In the genomic region with DNA sequence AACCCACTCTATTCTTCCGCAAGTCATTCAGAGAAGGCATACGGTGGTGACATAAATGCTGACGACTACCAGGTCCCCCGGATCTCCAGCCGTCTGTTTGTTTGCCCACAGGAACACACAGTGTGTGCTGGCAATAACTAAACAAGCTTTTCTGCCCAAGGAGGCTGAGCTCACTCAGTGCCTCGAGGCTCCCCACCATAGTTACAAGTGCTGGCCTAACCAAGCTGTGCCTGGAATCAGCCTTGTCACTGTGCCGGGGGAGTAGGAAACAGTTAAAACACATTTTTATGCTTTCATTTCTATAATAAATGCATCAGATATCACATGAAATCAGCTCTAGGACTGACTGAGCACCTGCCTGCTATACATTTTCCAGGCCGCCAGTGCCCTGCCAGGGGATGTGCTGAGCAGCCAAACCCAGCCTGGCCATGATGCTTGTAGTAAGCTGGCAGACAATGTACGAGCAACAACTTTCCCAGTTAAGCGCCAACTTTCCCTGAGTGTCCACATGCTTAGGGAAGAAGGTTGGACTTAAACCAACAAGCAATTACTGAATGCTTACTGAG, we compare ENCODE assay signal across 10 cellular contexts. TPM values are rescaled to one million over a fixed set of nuclear protein-coding genes. Genes with fewer than 3 reads are reported as not detected.
DNase-seq lines count a peak whose midpoint lies in the region; ATAC-seq, FAIRE-seq and TF ChIP-seq lines count a peak whose summit lies in the region.
"Had no signal": no experiment of that assay in that cellular context is flagged by ENCODE, and none has a peak within 500 bp of the region (broad histone marks: within the 10 kb centered on the region; RNA-seq: fewer than 3 reads in every experiment).

No MANE protein-coding gene starts in this region.

- no peaks in the 10 kb centered on the region for H3K9me2 ChIP-seq in OCI-LY7 (ENCODE audit: insufficient read depth, low read length)

- intact Hi-C loops in CD8-positive, alpha-beta T cell (cut with DNase I, micrococcal nuclease): no loop called here
- intact Hi-C loops in OCI-LY7 (cut with micrococcal nuclease; ENCODE audit: unreplicated experiment): no loop called here
- intact Hi-C loops in ascending aorta (cut with DNase I): no loop called here

- peak; percentile 34 for ATAC-seq in CD8-positive, alpha-beta T cell
- ATAC-seq: HCT116 had no signal

- FAIRE-seq in HTR-8/SVneo (lab: Jason Lieb, UNC): no peak

- H3K27ac Mint-ChIP-seq in CD8-positive, alpha-beta T cell: peak overlapping the region; percentile 41
- H3K27ac Mint-ChIP-seq in chondrocyte (ENCODE audit: unreplicated experiment) (peak overlapping the region; percentile 80), osteocyte (ENCODE audit: unreplicated experiment) (peak overlapping the region; percentile 74)

- H3K36me3 ChIP-seq in CD8-positive, alpha-beta T cell (ENCODE audit: insufficient read depth, low read length): no peaks in the 10 kb centered on the region
- H3K36me3 ChIP-seq in OCI-LY7 (ENCODE audit: insufficient read depth, low read length) (peaks cover 1% of the 10 kb centered on the region; the same call in 1 of the 2 replicates), ascending aorta (no peaks in the 10 kb centered on the region)

- H3K4me1 Mint-ChIP-seq in CD8-positive, alpha-beta T cell (ENCODE audit: low read depth): peaks cover 77% of the 10 kb centered on the region
- peaks cover 53% of the 10 kb centered on the region for H3K4me1 Mint-ChIP-seq in chondrocyte (ENCODE audit: low read depth)
- peaks cover 62% of the 10 kb centered on the region for H3K4me1 Mint-ChIP-seq in osteocyte (ENCODE audit: unreplicated experiment)

- H3K27ac ChIP-seq in CD8-positive, alpha-beta T cell (ENCODE audit: low read depth, low read length): no peak overlapping the region
- H3K27ac ChIP-seq in OCI-LY7 (ENCODE audit: low read depth, low read length, poor library complexity, severe bottlenecking) (peak overlapping the region; percentile 27), ascending aorta (peak overlapping the region in 1 of 2 donors; percentile 38)

- no peaks in the 10 kb centered on the region for H3K27me3 Mint-ChIP-seq in CD8-positive, alpha-beta T cell (ENCODE audit: low read depth)
- no peaks in the 10 kb centered on the region for H3K27me3 Mint-ChIP-seq in chondrocyte (ENCODE audit: low read depth)
- no peaks in the 10 kb centered on the region for H3K27me3 Mint-ChIP-seq in osteocyte (ENCODE audit: unreplicated experiment)

- H3K4me3 ChIP-seq in CD8-positive, alpha-beta T cell (ENCODE audit: low read depth, low read length): no peak overlapping the region
- H3K4me3 ChIP-seq in OCI-LY7 (ENCODE audit: low read depth, low read length, poor library complexity, severe bottlenecking) (no peak overlapping the region), ascending aorta (peak overlapping the region in 1 of 2 donors; percentile 4)

- peaks cover 64% of the 10 kb centered on the region for H3K4me1 ChIP-seq in CD8-positive, alpha-beta T cell (ENCODE audit: insufficient read depth, low read length)
- H3K4me1 ChIP-seq in OCI-LY7 (ENCODE audit: insufficient read depth, low read length, poor library complexity, severe bottlenecking) (peaks cover 73% of the 10 kb centered on the region), ascending aorta (peaks cover 13 to 61% of the 10 kb centered on the region in 2 donors)

- no peaks in the 10 kb centered on the region for H3K27me3 ChIP-seq in CD8-positive, alpha-beta T cell (ENCODE audit: insufficient read depth, low read length)
- no peaks in the 10 kb centered on the region for H3K27me3 ChIP-seq in ascending aorta

- peaks cover 61% of the 10 kb centered on the region for H4K20me1 ChIP-seq in OCI-LY7 (ENCODE audit: insufficient read depth, low read length)

- peak overlapping the region; percentile 43; the same call in 1 of the 2 replicates for H3K4me2 ChIP-seq in OCI-LY7 (ENCODE audit: low read length)

- CTCF ChIA-PET in CD8-positive, alpha-beta T cell (lab: Charles Lee): interaction anchor here (1.1 kb wide), 1 partner anchor 36 kb away, joined by 3 read pairs; no protein-coding TSS in a partner anchor
- CTCF ChIA-PET in OCI-LY7 (lab: Charles Lee; ENCODE audit: unreplicated experiment): no interaction called here

- H3K36me3 Mint-ChIP-seq in CD8-positive, alpha-beta T cell: no peaks in the 10 kb centered on the region
- H3K36me3 Mint-ChIP-seq in chondrocyte (ENCODE audit: low read depth): peaks cover 2% of the 10 kb centered on the region
- peaks cover 2% of the 10 kb centered on the region for H3K36me3 Mint-ChIP-seq in osteocyte (ENCODE audit: unreplicated experiment)

- H3K79me2 ChIP-seq in OCI-LY7 (ENCODE audit: insufficient read depth, low read depth, low read length): peaks cover 99% of the 10 kb centered on the region

- POLR2A ChIA-PET in CD8-positive, alpha-beta T cell (lab: Charles Lee): no interaction called here
- POLR2A ChIA-PET in OCI-LY7 (lab: Charles Lee): interaction anchor here (0.6 to 2.5 kb wide), 5 partner anchors 11 to 1553 kb away, joined by 3 to 9 read pairs (median 3); no protein-coding TSS in a partner anchor

- TF ChIP-seq CTCF in CD8-positive, alpha-beta T cell (IDR thresholded peaks at IDR 0.05): no peak
- TF ChIP-seq CTCF in OCI-LY7 (conservative IDR thresholded peaks at IDR 0.05; ENCODE audit: low read length): no peak
- no peak for TF ChIP-seq CTCF in chondrocyte (IDR thresholded peaks at IDR 0.05)
- no peak for TF ChIP-seq CTCF in osteocyte (IDR thresholded peaks at IDR 0.05)
- TF ChIP-seq CTCF in ascending aorta (IDR thresholded peaks at IDR 0.05): no peak

- DNase-seq in CD8-positive, alpha-beta T cell: no peak
- DNase-seq in OCI-LY7 (ENCODE audit: low spot score) (no peak), chondrocyte (ENCODE audit: low spot score) (peak; percentile 36), osteocyte (ENCODE audit: extremely low spot score, unreplicated experiment) (no peak), NCI-H1105 treated with DMSO at 0.1 percent for 48 hours (lab: John Stamatoyannopoulos, UW) (no peak), RPMI8226 (no peak), ascending aorta (ENCODE audit: low spot score in 2 of 2) (no peak), HTR-8/SVneo (ENCODE audit: insufficient read length, low spot score) (no peak)
- DNase-seq: Kasumi-1 had no signal

- H2AFZ ChIP-seq in OCI-LY7 (ENCODE audit: low read length): no peak overlapping the region

- BruUV-seq in OCI-LY7 (replicated peaks; lab: Mats Ljungman, UMichigan): no TSS peak

- H3K9me3 Mint-ChIP-seq in CD8-positive, alpha-beta T cell: no peaks in the 10 kb centered on the region
- peaks cover 2% of the 10 kb centered on the region for H3K9me3 Mint-ChIP-seq in chondrocyte (ENCODE audit: low read depth)
- H3K9me3 Mint-ChIP-seq in osteocyte (ENCODE audit: unreplicated experiment): peaks cover 3% of the 10 kb centered on the region

- H3K4me3 Mint-ChIP-seq in CD8-positive, alpha-beta T cell: peak overlapping the region; percentile 30
- no peak overlapping the region for H3K4me3 Mint-ChIP-seq in chondrocyte (ENCODE audit: unreplicated experiment)
- H3K4me3 Mint-ChIP-seq in osteocyte (ENCODE audit: unreplicated experiment): no peak overlapping the region

- no peaks in the 10 kb centered on the region for H3K9me3 ChIP-seq in CD8-positive, alpha-beta T cell (ENCODE audit: low read length)
- H3K9me3 ChIP-seq in OCI-LY7 (ENCODE audit: low read length): no peaks in the 10 kb centered on the region
- H3K9me3 ChIP-seq in ascending aorta: no peaks in the 10 kb centered on the region

RNA-seq across cellular contexts. Expression of gene BRD4, which starts 28.1 kb away (rescaled TPM):
- total RNA-seq in CD8-positive, alpha-beta T cell: 100 to 1,000 TPM; 123 to 128 TPM
- 22.6 and 33.6 TPM in 2 replicates for total RNA-seq in OCI-LY7 (2014; rRNA removed; shearing (Covaris generic))
- total RNA-seq in OCI-LY7 (2022) (143 and 157 TPM in 2 replicates), chondrocyte (83.8 to 108 TPM (median 104 TPM) in 3 replicates), osteocyte (142 and 143 TPM in 2 replicates), ascending aorta (55.3 TPM)
